Comparison of ENCODE assay signal across 8 cellular contexts in the genomic region with DNA sequence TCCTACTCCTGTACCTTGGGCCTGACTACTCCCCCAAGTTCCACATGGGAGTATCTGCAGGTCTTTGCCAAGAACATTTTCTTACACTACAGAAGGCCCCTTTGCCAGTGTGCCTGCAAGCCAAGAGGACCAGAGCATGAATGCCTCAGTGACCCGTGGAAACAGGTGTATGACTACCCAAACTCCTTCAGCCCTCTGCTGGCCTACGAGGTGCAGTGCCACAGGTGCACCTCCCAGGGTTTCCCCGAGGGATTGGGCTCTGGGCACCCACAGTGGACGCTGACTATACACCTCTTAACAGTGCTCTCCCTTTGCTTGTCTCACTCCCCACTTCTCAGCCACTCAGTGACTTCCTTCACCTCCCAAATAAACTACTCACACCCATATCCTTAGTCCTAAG.
DNase-seq lines count a peak whose midpoint lies in the region; ATAC-seq and TF ChIP-seq lines count a peak whose summit lies in the region.

No MANE protein-coding gene starts in this region.

- H3K4me3 ChIP-seq in HCT116 (replicated peaks in 1 of 2; ENCODE audit: low read depth in 1 of 2, low read length in 2 of 2) (no peak overlapping the region), mammary epithelial cell (replicated peaks in 1 of 3; ENCODE audit: insufficient read depth in 1 of 3, low read depth in 2 of 3, low read length in 3 of 3) (no peak overlapping the region), muscle layer of duodenum (ENCODE audit: low read depth in 1 of 2, low read length in 2 of 2) (no peak overlapping the region)

- no peak overlapping the region for H3K9ac ChIP-seq in HCT116 (ENCODE audit: low read length)
- H3K9ac ChIP-seq in mammary epithelial cell (ENCODE audit: insufficient read depth, low read length) = no peak overlapping the region

- RAD21 ChIA-PET in HCT116 (lab: Charles Lee; ENCODE audit: low non-redundant PET in 1 of 2, low total read pairs in 2 of 2, uncharacterized antibody in 2 of 2, unreplicated experiment in 2 of 2) = no interaction called here

- in situ Hi-C loops in mammary epithelial cell (cut with MboI; ENCODE audit: low sequenced_read_pairs in 2 of 2) = no loop called here

- no peak for TF ChIP-seq POLR2A in HCT116 (IDR thresholded peaks at IDR 0.05; ENCODE audit: borderline replicate concordance, extremely low read depth, insufficient read depth, insufficient read length)

- no peaks in the 10 kb centered on the region for H3K79me2 ChIP-seq in HCT116 (ENCODE audit: insufficient read depth, low read length)
- H3K79me2 ChIP-seq in mammary epithelial cell (ENCODE audit: insufficient read depth, low read length) = no peaks in the 10 kb centered on the region

- peak overlapping the region; percentile 20 for H2AFZ ChIP-seq in HCT116 (ENCODE audit: low read depth, low read length, poor library complexity, severe bottlenecking)
- no peak overlapping the region for H2AFZ ChIP-seq in mammary epithelial cell (ENCODE audit: low read depth, low read length)

- TF ChIP-seq CTCF in AG09319 (IDR thresholded peaks at IDR 0.05; ENCODE audit: low read depth, low read length) = peak; percentile 14
- TF ChIP-seq CTCF in HCT116 (IDR thresholded peaks at IDR 0.05 in 2 of 3, conservative IDR thresholded peaks at IDR 0.05 in 1 of 3; ENCODE audit: borderline replicate concordance in 1 of 3, insufficient read depth in 1 of 3, low read depth in 2 of 3, low read length in 2 of 3) = peak; percentile 76 to 81 (median 81)
- peak; percentile 78 for TF ChIP-seq CTCF in mammary epithelial cell (conservative IDR thresholded peaks at IDR 0.05 in 1 of 2, IDR thresholded peaks at IDR 0.05 in 1 of 2; ENCODE audit: extremely low read depth in 1 of 2, insufficient read depth in 1 of 2, low read depth in 1 of 2, low read length in 2 of 2)

- H3K27me3 ChIP-seq in HCT116 (ENCODE audit: insufficient read depth, low read length) (peaks cover 6% of the 10 kb centered on the region; the same call in 1 of the 2 replicates), mammary epithelial cell (ENCODE audit: insufficient read depth, low read length) (no peaks in the 10 kb centered on the region), muscle layer of duodenum (ENCODE audit: low read depth, low read length) (no peaks in the 10 kb centered on the region)

- CTCF ChIA-PET in HCT116 (lab: Charles Lee) (interaction anchor here (1.0 to 1.2 kb wide), 2 partner anchors 11 to 88 kb away, joined by 3 to 5 read pairs; no protein-coding TSS in a partner anchor), mammary epithelial cell (lab: Charles Lee; ENCODE audit: low non-redundant PET) (no interaction called here)

- DNase-seq in AG09319 (ENCODE audit: extremely low read depth, low read depth) (no peak), HCT116 (ENCODE audit: low read depth, low spot score) (peak; percentile 37), mammary epithelial cell (no peak), GM03348 (ENCODE audit: low spot score) (no peak)

- dilution Hi-C loops in mammary epithelial cell (cut with HindIII; ENCODE audit: low sequenced_read_pairs) = no loop called here

- peak; percentile 100 for ATAC-seq in HCT116
- ATAC-seq in HG02852 (IDR thresholded peaks at IDR 0.05; ENCODE audit: unreplicated experiment) = no peak
- ATAC-seq in GM19397 (IDR thresholded peaks at IDR 0.05; ENCODE audit: unreplicated experiment) = no peak
- ATAC-seq in HG03432 (IDR thresholded peaks at IDR 0.05; ENCODE audit: unreplicated experiment) = no peak

- TF ChIP-seq RAD21 in HCT116 (IDR thresholded peaks at IDR 0.05; ENCODE audit: low read depth) = peak; percentile 88

- POLR2A ChIA-PET in HCT116 (lab: Charles Lee) = no interaction called here

- H3K9me3 ChIP-seq in HCT116 (ENCODE audit: control insufficient read depth in 1 of 2, insufficient read depth in 1 of 2, low read depth in 1 of 2, low read length in 2 of 2) (no peaks in the 10 kb centered on the region), mammary epithelial cell (replicated peaks; ENCODE audit: insufficient read depth, low read length) (no peaks in the 10 kb centered on the region), muscle layer of duodenum (ENCODE audit: control insufficient read depth in 1 of 2, low read length in 2 of 2) (no peaks in the 10 kb centered on the region)

- H3K4me1 ChIP-seq in HCT116 (ENCODE audit: control insufficient read depth in 1 of 2, insufficient read depth in 2 of 2, low read length in 2 of 2) = no peaks in the 10 kb centered on the region
- no peaks in the 10 kb centered on the region for H3K4me1 ChIP-seq in mammary epithelial cell (ENCODE audit: insufficient read depth, low read length)
- H3K4me1 ChIP-seq in muscle layer of duodenum (ENCODE audit: control insufficient read depth in 1 of 2, insufficient read depth in 2 of 2, low read length in 2 of 2) = peaks cover 6 to 53% of the 10 kb centered on the region in 2 donors

- BruUV-seq in HCT116 (replicated peaks; lab: Mats Ljungman, UMichigan) (no TSS peak), mammary epithelial cell (replicated peaks; lab: Mats Ljungman, UMichigan) (no TSS peak)

- 46% methylated on average over 4 of the region's 4 CpGs for WGBS in mammary epithelial cell (ENCODE audit: low coverage, missing lambda C conversion rate)

- H3K9me2 ChIP-seq in HCT116 (ENCODE audit: insufficient read depth) = no peaks in the 10 kb centered on the region

- H3K4me2 ChIP-seq in HCT116 (ENCODE audit: low read length) (peak overlapping the region; percentile 23), mammary epithelial cell (ENCODE audit: insufficient read depth, low read depth, low read length) (no peak overlapping the region)

- H3K27ac ChIP-seq in HCT116 (ENCODE audit: low read depth, low read length) (no peak overlapping the region), mammary epithelial cell (ENCODE audit: insufficient read depth, low read depth, low read length) (no peak overlapping the region), muscle layer of duodenum (ENCODE audit: low read length) (peak overlapping the region; percentile 42)

- H3K36me3 ChIP-seq in HCT116 (ENCODE audit: control insufficient read depth in 1 of 2, insufficient read depth in 2 of 2, low read length in 2 of 2) = no peaks in the 10 kb centered on the region
- no peaks in the 10 kb centered on the region for H3K36me3 ChIP-seq in mammary epithelial cell (ENCODE audit: insufficient read depth, low read length)
- H3K36me3 ChIP-seq in muscle layer of duodenum (ENCODE audit: control insufficient read depth in 1 of 2, insufficient read depth in 2 of 2, low read length in 2 of 2) = no peaks in the 10 kb centered on the region

- no peaks in the 10 kb centered on the region for H4K20me1 ChIP-seq in HCT116 (ENCODE audit: insufficient read depth)
- no peaks in the 10 kb centered on the region for H4K20me1 ChIP-seq in mammary epithelial cell (ENCODE audit: insufficient read depth, low read length)

- intact Hi-C loops in HCT116 (cut with micrococcal nuclease) = loop anchor here (1.0 kb wide), 1 partner anchor 157 kb away; no protein-coding TSS in a partner anchor
- intact Hi-C loops in mammary epithelial cell (cut with micrococcal nuclease) = loop anchor here (1.0 to 2.0 kb wide), 2 partner anchors 151 to 230 kb away; no protein-coding TSS in a partner anchor

TF ChIP-seq in HCT116, 20 proteins besides CTCF, POLR2A, EP300 and RAD21:
- TF ChIP-seq EGR1 (IDR thresholded peaks at IDR 0.05; ENCODE audit: low read depth) = no peak
- TF ChIP-seq EZH2phosphoT487 (IDR thresholded peaks at IDR 0.05; ENCODE audit: borderline replicate concordance) = no peak
- TF ChIP-seq YY1 (IDR thresholded peaks at IDR 0.05; ENCODE audit: extremely low read depth, insufficient replicate concordance, low read depth, low read length) = no peak
- TF ChIP-seq, protein P1, sequence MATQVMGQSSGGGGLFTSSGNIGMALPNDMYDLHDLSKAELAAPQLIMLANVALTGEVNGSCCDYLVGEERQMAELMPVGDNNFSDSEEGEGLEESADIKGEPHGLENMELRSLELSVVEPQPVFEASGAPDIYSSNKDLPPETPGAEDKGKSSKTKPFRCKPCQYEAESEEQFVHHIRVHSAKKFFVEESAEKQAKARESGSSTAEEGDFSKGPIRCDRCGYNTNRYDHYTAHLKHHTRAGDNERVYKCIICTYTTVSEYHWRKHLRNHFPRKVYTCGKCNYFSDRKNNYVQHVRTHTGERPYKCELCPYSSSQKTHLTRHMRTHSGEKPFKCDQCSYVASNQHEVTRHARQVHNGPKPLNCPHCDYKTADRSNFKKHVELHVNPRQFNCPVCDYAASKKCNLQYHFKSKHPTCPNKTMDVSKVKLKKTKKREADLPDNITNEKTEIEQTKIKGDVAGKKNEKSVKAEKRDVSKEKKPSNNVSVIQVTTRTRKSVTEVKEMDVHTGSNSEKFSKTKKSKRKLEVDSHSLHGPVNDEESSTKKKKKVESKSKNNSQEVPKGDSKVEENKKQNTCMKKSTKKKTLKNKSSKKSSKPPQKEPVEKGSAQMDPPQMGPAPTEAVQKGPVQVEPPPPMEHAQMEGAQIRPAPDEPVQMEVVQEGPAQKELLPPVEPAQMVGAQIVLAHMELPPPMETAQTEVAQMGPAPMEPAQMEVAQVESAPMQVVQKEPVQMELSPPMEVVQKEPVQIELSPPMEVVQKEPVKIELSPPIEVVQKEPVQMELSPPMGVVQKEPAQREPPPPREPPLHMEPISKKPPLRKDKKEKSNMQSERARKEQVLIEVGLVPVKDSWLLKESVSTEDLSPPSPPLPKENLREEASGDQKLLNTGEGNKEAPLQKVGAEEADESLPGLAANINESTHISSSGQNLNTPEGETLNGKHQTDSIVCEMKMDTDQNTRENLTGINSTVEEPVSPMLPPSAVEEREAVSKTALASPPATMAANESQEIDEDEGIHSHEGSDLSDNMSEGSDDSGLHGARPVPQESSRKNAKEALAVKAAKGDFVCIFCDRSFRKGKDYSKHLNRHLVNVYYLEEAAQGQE (IDR thresholded peaks at IDR 0.05; ENCODE audit: low read depth) = no peak
- TF ChIP-seq JUND (IDR thresholded peaks at IDR 0.05) = no peak
- no peak for TF ChIP-seq SP1 (IDR thresholded peaks at IDR 0.05; ENCODE audit: low read depth)
- TF ChIP-seq EZH2 (IDR thresholded peaks at IDR 0.05) = no peak

Comparison
In these comparisons a context has a peak if more than half of its experiments do, and no peak if none do; other contexts are left out.
1. CTCF ChIP-seq: peak in every context shown above with its lines; median percentile 81 in HCT116; 78 in mammary epithelial cell; 14 in AG09319.